Comparison of ENCODE assay signal across 8 cellular contexts in genomic region chr5:138641547-138642298, GRCh38.
DNase-seq lines count a peak whose midpoint lies in the region; ATAC-seq and TF ChIP-seq lines count a peak whose summit lies in the region.

No MANE protein-coding gene starts in this region.

- H3K79me2 ChIP-seq in SK-N-SH (ENCODE audit: insufficient read depth) = no peaks in the 10 kb centered on the region

- no peaks in the 10 kb centered on the region for H3K9me3 ChIP-seq in SK-N-SH
- no peaks in the 10 kb centered on the region for H3K9me3 ChIP-seq in heart left ventricle
- no peaks in the 10 kb centered on the region for H3K9me3 ChIP-seq in psoas muscle

- H3F3A ChIP-seq in SK-N-SH (replicated peaks; ENCODE audit: insufficient read depth) = no peaks in the 10 kb centered on the region

- BruUV-seq in Calu3 (replicated peaks; lab: Mats Ljungman, UMichigan) = no TSS peak

- TF ChIP-seq EP300 in SK-N-SH (IDR thresholded peaks at IDR 0.05; ENCODE audit: borderline replicate concordance in 1 of 2, low read depth in 1 of 2, low read length in 1 of 2) = no peak

- DNase-seq in Calu3 (peak; percentile 91), KBM-7 (peak; percentile 87), SK-N-SH (peak; percentile 74), heart left ventricle (peak; percentile 59 to 84 (median 61)), psoas muscle (peak; percentile 65 to 74)
- peak; percentile 62 to 92 for DNase-seq in activated naive CD4-positive, alpha-beta T cell treated with anti-CD3 and anti-CD28 coated beads, Interleukin-2, amount 50 U/mL, for 72 hours (ENCODE audit: low spot score in 2 of 2)

- CTCF ChIA-PET in Calu3 (lab: Charles Lee) (interaction anchor here (1.4 to 2.4 kb wide), 2 partner anchors 84 to 621 kb away, joined by 4 to 7 read pairs; no protein-coding TSS in a partner anchor), SK-N-SH (lab: Yijun Ruan, JAX) (interaction anchor here (0.5 to 4.3 kb wide), 43 partner anchors 8 to 632 kb away, joined by 3 to 29 read pairs (median 4); no protein-coding TSS in a partner anchor)

- no peak for TF ChIP-seq POLR2A in heart left ventricle (IDR thresholded peaks at IDR 0.05)

- H3K27ac ChIP-seq in SK-N-SH (ENCODE audit: low read depth in 2 of 2, low read length in 1 of 2) (no peak overlapping the region), heart left ventricle (no peak overlapping the region), psoas muscle (no peak overlapping the region)

- WGBS in SK-N-SH (ENCODE audit: low lambda C conversion rate) = 53% methylated on average over 12 of the region's 18 CpGs
- 50 to 57% (median 53%) methylated on average over 18 of the region's 18 CpGs for WGBS in heart left ventricle, 4 donors
- WGBS in psoas muscle, 3 donors = 55 to 57% (median 55%) methylated on average over 18 of the region's 18 CpGs

- peak; percentile 89 to 93 for ATAC-seq in activated naive CD4-positive, alpha-beta T cell treated with anti-CD3 and anti-CD28 coated beads, Interleukin-2, amount 50 U/mL, for 72 hours
- ATAC-seq in heart left ventricle = peak in 3 of 4 donors; percentile 56 to 77 (median 75)
- peak; percentile 65 to 83 (median 76) for ATAC-seq in psoas muscle
- no peak for ATAC-seq in HG03439 (IDR thresholded peaks at IDR 0.05; ENCODE audit: unreplicated experiment)
- no peak for ATAC-seq in HG03354 (IDR thresholded peaks at IDR 0.05; ENCODE audit: poor library complexity, severe bottlenecking, unreplicated experiment)

- intact Hi-C loops in Calu3 (cut with micrococcal nuclease; ENCODE audit: unreplicated experiment) (loop anchor here (5.0 kb wide), 1 partner anchor 621 kb away; no protein-coding TSS in a partner anchor), heart left ventricle (cut with DNase I) (loop anchor here (2.0 to 10.0 kb wide), 5 partner anchors 173 to 623 kb away; no protein-coding TSS in a partner anchor), psoas muscle (cut with DNase I) (loop anchor here in 1 of 2 donors (2.0 to 5.0 kb wide), 2 partner anchors 86 to 621 kb away; no protein-coding TSS in a partner anchor)

- H3K4me3 Mint-ChIP-seq in Calu3 (ENCODE audit: low read depth, unreplicated experiment) = no peak overlapping the region

- no peaks in the 10 kb centered on the region for H3K9me2 ChIP-seq in SK-N-SH

- peaks cover 5% of the 10 kb centered on the region for H3K36me3 Mint-ChIP-seq in Calu3 (ENCODE audit: insufficient read depth, unreplicated experiment)
- H3K36me3 Mint-ChIP-seq in activated naive CD4-positive, alpha-beta T cell treated with anti-CD3 and anti-CD28 coated beads, Interleukin-2, amount 50 U/mL, for 72 hours = no peaks in the 10 kb centered on the region

- H3K27me3 ChIP-seq in SK-N-SH (ENCODE audit: insufficient read depth) = no peaks in the 10 kb centered on the region; the same call in 1 of the 2 replicates
- H3K27me3 ChIP-seq in heart left ventricle = peaks cover 0 to 4% (median 0%) of the 10 kb centered on the region in 9 donors
- H3K27me3 ChIP-seq in psoas muscle (ENCODE audit: insufficient read depth in 3 of 3, low read length in 2 of 3) = no peaks in the 10 kb centered on the region

- POLR2A ChIA-PET in SK-N-SH (lab: Yijun Ruan, JAX) = no interaction called here

- H3K36me3 ChIP-seq in SK-N-SH (replicated peaks in 1 of 2; ENCODE audit: control insufficient read depth in 1 of 2, insufficient read depth in 2 of 2, low read length in 1 of 2) (no peaks in the 10 kb centered on the region), heart left ventricle (no peaks in the 10 kb centered on the region), psoas muscle (ENCODE audit: insufficient read depth in 1 of 2, low read depth in 1 of 2) (no peaks in the 10 kb centered on the region)

- H3K4me1 Mint-ChIP-seq in Calu3 (ENCODE audit: low read depth, unreplicated experiment) = no peaks in the 10 kb centered on the region

- no peak overlapping the region for H3K4me2 ChIP-seq in SK-N-SH

- TF ChIP-seq RAD21 in SK-N-SH (IDR thresholded peaks at IDR 0.05; ENCODE audit: low read length) = peak; percentile 87

- H4K20me1 ChIP-seq in SK-N-SH (ENCODE audit: insufficient read depth) = no peaks in the 10 kb centered on the region

- in situ Hi-C loops in KBM-7 (cut with MboI; ENCODE audit: low pct_unique_long_range_greater_than_20kb, low sequenced_read_pairs) = no loop called here

- H3K4me1 ChIP-seq in SK-N-SH (ENCODE audit: control insufficient read depth in 1 of 2, insufficient read depth in 2 of 2, low read depth in 1 of 2, low read length in 1 of 2) (peaks cover 0 to 19% of the 10 kb centered on the region in 2 experiments; a peak in 1 of 4 replicates), heart left ventricle (peaks cover 0 to 6% (median 0%) of the 10 kb centered on the region in 12 donors), psoas muscle (no peaks in the 10 kb centered on the region)

- no peak overlapping the region for H3K27ac Mint-ChIP-seq in Calu3 (ENCODE audit: unreplicated experiment)
- no peak overlapping the region for H3K27ac Mint-ChIP-seq in activated naive CD4-positive, alpha-beta T cell treated with anti-CD3 and anti-CD28 coated beads, Interleukin-2, amount 50 U/mL, for 72 hours

- H3K9ac ChIP-seq in SK-N-SH = no peak overlapping the region

- H3K4me3 ChIP-seq in SK-N-SH (ENCODE audit: low read depth in 2 of 2, low read length in 1 of 2) (peak overlapping the region in 1 of 2 experiments; percentile 44; a peak in 1 of 4 replicates), heart left ventricle (no peak overlapping the region), psoas muscle (no peak overlapping the region)

- TF ChIP-seq CTCF in Calu3 (IDR thresholded peaks at IDR 0.05; ENCODE audit: unreplicated experiment) (peak; percentile 89), SK-N-SH (IDR thresholded peaks at IDR 0.05) (peak; percentile 91), heart left ventricle (IDR thresholded peaks at IDR 0.05) (peak; percentile 62 to 83 (median 76)), psoas muscle (IDR thresholded peaks at IDR 0.05) (peak; percentile 64)

- H2AFZ ChIP-seq in SK-N-SH (ENCODE audit: low read depth) = no peak overlapping the region

- peaks cover 25% of the 10 kb centered on the region for H3K27me3 Mint-ChIP-seq in Calu3 (ENCODE audit: unreplicated experiment)

- no peaks in the 10 kb centered on the region for H3K9me3 Mint-ChIP-seq in Calu3 (ENCODE audit: low read depth, unreplicated experiment)
- no peaks in the 10 kb centered on the region for H3K9me3 Mint-ChIP-seq in activated naive CD4-positive, alpha-beta T cell treated with anti-CD3 and anti-CD28 coated beads, Interleukin-2, amount 50 U/mL, for 72 hours

TF ChIP-seq in SK-N-SH, 30 proteins besides CTCF, POLR2A, EP300 and RAD21:
- TF ChIP-seq TEAD4 (IDR thresholded peaks at IDR 0.05; ENCODE audit: borderline replicate concordance, insufficient read depth) = no peak
- peak; percentile 86 for TF ChIP-seq SMC3 (IDR thresholded peaks at IDR 0.05; ENCODE audit: low read depth, low read length)
- 0 out of 2 replicates have a peak, but pooled peaks have one; percentile 41 for TF ChIP-seq RCOR1 (IDR thresholded peaks at IDR 0.05; ENCODE audit: low read length)
- peak; percentile 79 for TF ChIP-seq GATA2 (CRISPR knock-in tag; IDR thresholded peaks at IDR 0.05)
- TF ChIP-seq, protein P1, sequence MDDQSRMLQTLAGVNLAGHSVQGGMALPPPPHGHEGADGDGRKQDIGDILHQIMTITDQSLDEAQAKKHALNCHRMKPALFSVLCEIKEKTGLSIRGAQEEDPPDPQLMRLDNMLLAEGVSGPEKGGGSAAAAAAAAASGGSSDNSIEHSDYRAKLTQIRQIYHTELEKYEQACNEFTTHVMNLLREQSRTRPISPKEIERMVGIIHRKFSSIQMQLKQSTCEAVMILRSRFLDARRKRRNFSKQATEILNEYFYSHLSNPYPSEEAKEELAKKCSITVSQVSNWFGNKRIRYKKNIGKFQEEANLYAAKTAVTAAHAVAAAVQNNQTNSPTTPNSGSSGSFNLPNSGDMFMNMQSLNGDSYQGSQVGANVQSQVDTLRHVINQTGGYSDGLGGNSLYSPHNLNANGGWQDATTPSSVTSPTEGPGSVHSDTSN (IDR thresholded peaks at IDR 0.05) = 0 out of 2 replicates have a peak, but pooled peaks have one; percentile 6
- TF ChIP-seq CHD2 (IDR thresholded peaks at IDR 0.05; ENCODE audit: low read length, partially characterized antibody) = peak; percentile 93

Comparison
In these comparisons a context has a peak if more than half of its experiments do, and no peak if none do; other contexts are left out.
1. ATAC-seq: peak in activated naive CD4-positive, alpha-beta T cell treated with anti-CD3 and anti-CD28 coated beads, Interleukin-2, amount 50 U/mL, for 72 hours (2 of 2), heart left ventricle (3 of 4) and psoas muscle (4 of 4); none in HG03439 (single experiment) and HG03354 (single experiment).
2. Peak in every context shown above with its lines, with median percentiles within 50 percentile points of each other: DNase-seq and CTCF ChIP-seq.